In genomic region chr9:33186457-33187168, GRCh38 we compare ENCODE assay signal across 12 cellular contexts. TPM values are rescaled to one million over a fixed set of nuclear protein-coding genes. Genes with fewer than 3 reads are reported as not detected.
A peak's percentile ranks its signal among the peaks of the same experiment; 100 is the strongest.
DNase-seq lines count a peak whose midpoint lies in the region; ATAC-seq and TF ChIP-seq lines count a peak whose summit lies in the region.
"Had no signal": no experiment of that assay in that cellular context is flagged by ENCODE, and none has a peak within 500 bp of the region (broad histone marks: within the 10 kb centered on the region; RNA-seq: fewer than 3 reads in every experiment).

No MANE protein-coding gene starts in this region.

- no peaks in the 10 kb centered on the region for H3K36me3 ChIP-seq in GM23248 (ENCODE audit: low read depth)
- H3K36me3 ChIP-seq in smooth muscle cell (ENCODE audit: low read depth), result no peaks in the 10 kb centered on the region
- no peaks in the 10 kb centered on the region for H3K36me3 ChIP-seq in mesendoderm (ENCODE audit: control insufficient read depth, insufficient read depth, low read length)
- H3K36me3 ChIP-seq in aorta (ENCODE audit: control insufficient read depth in 1 of 2, insufficient read depth in 2 of 2, low read length in 1 of 2), result no peaks in the 10 kb centered on the region

- no peaks in the 10 kb centered on the region for H3K79me2 ChIP-seq in GM23248 (ENCODE audit: insufficient read depth)
- no peaks in the 10 kb centered on the region for H3K79me2 ChIP-seq in smooth muscle cell (ENCODE audit: low read depth)
- H3K79me2 ChIP-seq in mesendoderm (ENCODE audit: control insufficient read depth, insufficient read depth, low read length), result no peaks in the 10 kb centered on the region

- no peak overlapping the region for H4K8ac ChIP-seq in mesendoderm (ENCODE audit: low read depth, low read length)

- in situ Hi-C loops in GM23248 (cut with MboI), result no loop called here

- H3K56ac ChIP-seq in mesendoderm (ENCODE audit: low read length), result no peak overlapping the region

- H3K27ac ChIP-seq in GM23248, result peak overlapping the region; percentile 62
- peak overlapping the region; percentile 94 for H3K27ac ChIP-seq in smooth muscle cell (ENCODE audit: low read depth)
- no peak overlapping the region for H3K27ac ChIP-seq in mesendoderm (ENCODE audit: low read depth, low read length)
- peak overlapping the region in 1 of 2 donors; percentile 80 for H3K27ac ChIP-seq in aorta (ENCODE audit: low read depth in 1 of 2, low read length in 2 of 2)

- no peak overlapping the region for H3K18ac ChIP-seq in mesendoderm (ENCODE audit: low read length)

- no peak overlapping the region for H2BK5ac ChIP-seq in mesendoderm (ENCODE audit: low read length)

- no peak overlapping the region for H2AK5ac ChIP-seq in mesendoderm (ENCODE audit: low read length)

- no peaks in the 10 kb centered on the region for H3K27me3 ChIP-seq in GM23248 (replicated peaks; ENCODE audit: insufficient read depth)
- no peaks in the 10 kb centered on the region for H3K27me3 ChIP-seq in smooth muscle cell (ENCODE audit: low read depth)
- no peaks in the 10 kb centered on the region for H3K27me3 ChIP-seq in mesendoderm (ENCODE audit: insufficient read depth, low read length, poor library complexity)
- H3K27me3 ChIP-seq in aorta (ENCODE audit: control insufficient read depth in 1 of 2, insufficient read depth in 2 of 2, low read length in 1 of 2), result no peaks in the 10 kb centered on the region

- H3K79me1 ChIP-seq in mesendoderm (ENCODE audit: low read length), result no peaks in the 10 kb centered on the region

- intact Hi-C loops in aorta (cut with DNase I), result no loop called here

- WGBS in GM23248 (ENCODE audit: low coverage in 1 of 2, low lambda C conversion rate in 2 of 2, missing lambda C conversion rate in 2 of 2), 2 experiments, result 42% methylated on average over 3 of the region's 3 CpGs
- 65% methylated on average over 3 of the region's 3 CpGs for WGBS in smooth muscle cell (ENCODE audit: low lambda C conversion rate)
- WGBS in mesendoderm (ENCODE audit: extremely low coverage, insufficient coverage, low lambda C conversion rate), result no CpG with 5 or more reads among the region's 3 CpGs
- 8 to 9% methylated on average over 3 of the region's 3 CpGs for WGBS in aorta, 2 donors

- H3F3A ChIP-seq in GM23248 (ENCODE audit: insufficient read depth), result peaks cover 24% of the 10 kb centered on the region
- H3F3A ChIP-seq in smooth muscle cell (ENCODE audit: low read depth), result peaks cover 15% of the 10 kb centered on the region

- no peak overlapping the region for H2BK15ac ChIP-seq in mesendoderm (replicated peaks; ENCODE audit: low read depth)

- H3K4me2 ChIP-seq in GM23248 (ENCODE audit: unreplicated experiment), result peak overlapping the region; percentile 28
- H3K4me2 ChIP-seq in smooth muscle cell, result peak overlapping the region; percentile 78
- no peak overlapping the region for H3K4me2 ChIP-seq in mesendoderm (ENCODE audit: low read length)

- ATAC-seq in activated CD4-positive, CD25-positive, alpha-beta regulatory T cell treated with anti-CD3 and anti-CD28 coated beads, Interleukin-2, amount 50 U/mL, for 24 hours, result no peak
- ATAC-seq in aorta (ENCODE audit: low FRiP score), result no peak

- H3K4me3 ChIP-seq in GM23248 (no peak overlapping the region), cardiac fibroblast (replicated peaks in 1 of 2; ENCODE audit: low read depth in 2 of 2, low read length in 2 of 2) (no peak overlapping the region), smooth muscle cell (no peak overlapping the region), mesendoderm (ENCODE audit: low read length) (no peak overlapping the region), aorta (ENCODE audit: low read length in 2 of 2) (no peak overlapping the region)

- peak overlapping the region; percentile 45; the same call in 1 of the 2 replicates for H3K9ac ChIP-seq in GM23248
- no peak overlapping the region for H3K9ac ChIP-seq in smooth muscle cell (ENCODE audit: low read depth)
- no peak overlapping the region for H3K9ac ChIP-seq in mesendoderm (ENCODE audit: low read length)

- no peak overlapping the region for H2BK120ac ChIP-seq in mesendoderm (ENCODE audit: low read depth, low read length)

- no peak overlapping the region for H3K23ac ChIP-seq in mesendoderm (ENCODE audit: low read length)

- H2AFZ ChIP-seq in GM23248 (peak overlapping the region; percentile 59; the same call in 1 of the 2 replicates), smooth muscle cell (ENCODE audit: low read depth) (no peak overlapping the region)

- H3K9me2 ChIP-seq in GM23248 (ENCODE audit: insufficient read depth), result no peaks in the 10 kb centered on the region

- no peak overlapping the region for H3K4ac ChIP-seq in mesendoderm (ENCODE audit: low read depth, low read length)

- DNase-seq in GM23248, result peak; percentile 34
- DNase-seq in cardiac fibroblast (ENCODE audit: low read depth in 2 of 2), result peak; percentile 66 to 74
- peak; percentile 46 for DNase-seq in iris pigment epithelial cell (ENCODE audit: low read depth)
- no peak for DNase-seq in smooth muscle cell (lab: John Stamatoyannopoulos, UW; ENCODE audit: unreplicated experiment)
- DNase-seq in mesendoderm, result no peak
- no peak for DNase-seq in activated T-cell treated with anti-CD3 and anti-CD28 coated beads for 4 hours
- no peak for DNase-seq in aorta
- DNase-seq: amniotic stem cell; CD4-positive, alpha-beta T cell; NCI-H187; retina had no signal

- TF ChIP-seq CTCF in cardiac fibroblast (IDR thresholded peaks at IDR 0.05; ENCODE audit: low read depth, low read length), result no peak
- no peak for TF ChIP-seq CTCF in smooth muscle cell (IDR thresholded peaks at IDR 0.05; ENCODE audit: borderline replicate concordance, insufficient read depth, poor library complexity, severe bottlenecking)

- H3K4me1 ChIP-seq in GM23248 (ENCODE audit: insufficient read depth) (peaks cover 37% of the 10 kb centered on the region), smooth muscle cell (ENCODE audit: low read depth) (peaks cover 13% of the 10 kb centered on the region), mesendoderm (ENCODE audit: control insufficient read depth, low read depth, low read length) (peaks cover 2% of the 10 kb centered on the region), aorta (ENCODE audit: control insufficient read depth in 1 of 2, insufficient read depth in 2 of 2, low read length in 2 of 2) (peaks cover 3 to 12% of the 10 kb centered on the region in 2 donors)

- no peak overlapping the region for H4K5ac ChIP-seq in mesendoderm (ENCODE audit: low read length)

- H3K9me3 ChIP-seq in GM23248 (ENCODE audit: low read depth), result no peaks in the 10 kb centered on the region
- H3K9me3 ChIP-seq in smooth muscle cell (replicated peaks; ENCODE audit: low read depth), result no peaks in the 10 kb centered on the region
- H3K9me3 ChIP-seq in aorta (ENCODE audit: control insufficient read depth, low read length), result no peaks in the 10 kb centered on the region

- H4K20me1 ChIP-seq in GM23248 (ENCODE audit: insufficient read depth), result no peaks in the 10 kb centered on the region
- H4K20me1 ChIP-seq in smooth muscle cell (ENCODE audit: low read depth), result no peaks in the 10 kb centered on the region

RNA-seq across cellular contexts. Expression of gene B4GALT1, which starts 19.5 kb away (rescaled TPM):
- total RNA-seq in GM23248 (2014; rRNA removed; shearing (Covaris generic)), result 70.8 and 74.3 TPM in 2 replicates
- polyA plus RNA-seq in GM23248 (2016; fragmentation: Nextera tagmentation; extraction: Ambion mirVana), result 139 and 140 TPM in 2 replicates
- total RNA-seq in smooth muscle cell, result 46.9 and 56.3 TPM in 2 replicates
- 49.2 and 49.3 TPM in 2 replicates for polyA plus RNA-seq in smooth muscle cell
- polyA plus RNA-seq in mesendoderm (2013, experiment 1 of 2), result 16.0 TPM
- polyA plus RNA-seq in mesendoderm (2013, experiment 2 of 2), result 15.4 TPM
- total RNA-seq in aorta, result 10 to 100 TPM; 74.5 to 95.6 TPM
- polyA plus RNA-seq in aorta, result 10 to 100 TPM; 15.2 to 36.0 TPM

RNA-seq across cellular contexts. Expression of gene SPINK4, which starts 53.4 kb away (rescaled TPM):
- not detected in 2 replicates for total RNA-seq in GM23248 (2014; rRNA removed; shearing (Covaris generic))
- polyA plus RNA-seq in GM23248 (2016; fragmentation: Nextera tagmentation; extraction: Ambion mirVana) (not detected in 2 replicates), smooth muscle cell (not detected in 2 replicates), aorta (100 to 1,000 TPM in 1 of 2 donors, not detected in 1; 129 TPM)
- total RNA-seq in smooth muscle cell (not detected in 2 replicates), aorta (not detected)
- polyA plus RNA-seq in mesendoderm (2013, experiment 1 of 2), result not detected
- polyA plus RNA-seq in mesendoderm (2013, experiment 2 of 2), result not detected
- total RNA-seq: CD4-positive, alpha-beta T cell had no signal

Comparison
In these comparisons a context has a peak if more than half of its experiments do, and no peak if none do; other contexts are left out.
1. DNase-seq: peak in GM23248 (single experiment), cardiac fibroblast (2 of 2) and iris pigment epithelial cell (single experiment); none in smooth muscle cell (single experiment), mesendoderm (single experiment), activated T-cell treated with anti-CD3 and anti-CD28 coated beads for 4 hours (single experiment) and aorta (0 of 2).